23 cellular contexts compared by ENCODE assay signal in the genomic region with DNA sequence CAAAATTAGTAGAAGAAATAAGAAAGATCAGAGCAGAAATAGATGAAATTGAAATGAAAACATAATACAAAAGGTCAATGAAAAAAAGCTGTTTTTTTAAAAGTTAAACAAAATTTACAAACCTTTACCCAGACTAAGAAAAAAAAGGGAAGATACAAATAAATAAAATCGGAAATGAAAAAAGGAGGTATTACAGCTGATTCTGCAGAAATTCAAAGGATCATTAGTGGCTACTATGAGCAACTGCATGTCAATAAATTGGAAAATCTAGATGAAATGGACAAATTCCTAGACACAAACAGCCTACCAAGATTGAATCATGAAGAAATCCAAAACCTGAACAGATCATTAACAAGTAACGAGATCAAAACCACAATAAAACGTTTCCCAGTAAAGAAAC. TPM values are rescaled to one million over a fixed set of nuclear protein-coding genes. Genes with fewer than 3 reads are reported as not detected.
A peak's percentile ranks its signal among the peaks of the same experiment; 100 is the strongest.
DNase-seq lines count a peak whose midpoint lies in the region; ATAC-seq, FAIRE-seq and TF ChIP-seq lines count a peak whose summit lies in the region.
"Had no signal": no experiment of that assay in that cellular context is flagged by ENCODE, and none has a peak within 500 bp of the region (broad histone marks: within the 10 kb centered on the region; RNA-seq: fewer than 3 reads in every experiment).

No MANE protein-coding gene starts in this region.

- FAIRE-seq in HepG2 (lab: Jason Lieb, UNC) (no peak), K562 (lab: Jason Lieb, UNC) (no peak)
- FAIRE-seq: A204.1, D721Med, GM12891, GM19239 had no signal

- H3K4me3 ChIP-seq in HepG2 (replicated peaks in 1 of 3; ENCODE audit: insufficient read depth in 1 of 3, low read depth in 2 of 3, low read length in 3 of 3) (no peak overlapping the region), right lobe of liver (no peak overlapping the region), K562 (no peak overlapping the region)
- H3K4me3 ChIP-seq: BLaER1 treated with 17β-estradiol and CSF1 and Interleukin-3, amounts not matched to agents 10 nM and 100 nM had no signal

- ATAC-seq in HepG2 (no peak), right lobe of liver (no peak), K562 (no peak), HG03025 (IDR thresholded peaks at IDR 0.05; ENCODE audit: low FRiP score, unreplicated experiment) (no peak)
- ATAC-seq: CD8-positive, alpha-beta T cell had no signal

- H3K36me3 Mint-ChIP-seq in HFFc6 (ENCODE audit: low read depth) (no peaks in the 10 kb centered on the region), type B pancreatic cell (no peaks in the 10 kb centered on the region)
- H3K36me3 Mint-ChIP-seq: CD8-positive, alpha-beta T cell had no signal

- H3K27me3 Mint-ChIP-seq in HFFc6 (ENCODE audit: insufficient read depth), result peaks cover 2% of the 10 kb centered on the region; the same call in 1 of the 2 replicates
- H3K27me3 Mint-ChIP-seq in type B pancreatic cell, result no peaks in the 10 kb centered on the region
- H3K27me3 Mint-ChIP-seq: B cell; CD4-positive, alpha-beta T cell had no signal

- H2AFZ ChIP-seq in HepG2 (ENCODE audit: low read length) (no peak overlapping the region), K562 (ENCODE audit: low read depth, low read length) (no peak overlapping the region)

- no peak overlapping the region for H3K4me2 ChIP-seq in HepG2 (ENCODE audit: low read depth, low read length)
- H3K4me2 ChIP-seq in K562 (ENCODE audit: insufficient read depth, low read length), result no peak overlapping the region
- H3K4me2 ChIP-seq: BLaER1 treated with 17β-estradiol and CSF1 and Interleukin-3, amounts not matched to agents 10 nM and 100 nM had no signal

- 39% methylated on average over 3 of the region's 3 CpGs for WGBS in HepG2 (ENCODE audit: low lambda C conversion rate)
- WGBS in right lobe of liver (ENCODE audit: insufficient coverage, low coverage, low lambda C conversion rate, missing lambda C conversion rate), result 45% methylated on average over 2 of the region's 3 CpGs
- 0% methylated on average over 3 of the region's 3 CpGs for WGBS in K562 (ENCODE audit: insufficient coverage, low coverage, missing lambda C conversion rate)

- no peak overlapping the region for H3K27ac Mint-ChIP-seq in HFFc6
- H3K27ac Mint-ChIP-seq in type B pancreatic cell, result no peak overlapping the region
- H3K27ac Mint-ChIP-seq: B cell; CD4-positive, alpha-beta T cell; CD8-positive, alpha-beta T cell had no signal

- no peak for TF ChIP-seq POLR2A in HepG2 (IDR thresholded peaks at IDR 0.05; ENCODE audit: insufficient read depth in 1 of 2, low read depth in 2 of 2, low read length in 2 of 2)
- no peak for TF ChIP-seq POLR2A in right lobe of liver (IDR thresholded peaks at IDR 0.05)
- TF ChIP-seq POLR2A in K562 (conservative IDR thresholded peaks at IDR 0.05), result no peak

- POLR2A ChIA-PET in HepG2 (lab: Yijun Ruan, JAX), result no interaction called here
- POLR2A ChIA-PET in K562 (lab: Yijun Ruan, JAX), result interaction anchor here (0.6 kb wide), 1 partner anchor 424 kb away, joined by 3 read pairs; no protein-coding TSS in a partner anchor

- H3K9me3 Mint-ChIP-seq in HFFc6, result no peaks in the 10 kb centered on the region
- no peaks in the 10 kb centered on the region for H3K9me3 Mint-ChIP-seq in type B pancreatic cell
- H3K9me3 Mint-ChIP-seq: CD4-positive, alpha-beta T cell; CD8-positive, alpha-beta T cell had no signal

- H3K9me3 ChIP-seq in HepG2 (ENCODE audit: low read length) (no peaks in the 10 kb centered on the region), right lobe of liver (no peaks in the 10 kb centered on the region), K562 (replicated peaks; ENCODE audit: control insufficient read depth, insufficient read depth, low read depth, low read length) (no peaks in the 10 kb centered on the region)
- H3K9me3 ChIP-seq: Caco-2 had no signal

- TF ChIP-seq CTCF in HepG2 (CRISPR knock-in tag; IDR thresholded peaks at IDR 0.05) (no peak), right lobe of liver (IDR thresholded peaks at IDR 0.05) (no peak), HFFc6 (IDR thresholded peaks at IDR 0.05) (0 out of 2 replicates have a peak, but pooled peaks have one; percentile 8), K562 (IDR thresholded peaks at IDR 0.05 in 2 of 3, conservative IDR thresholded peaks at IDR 0.05 in 1 of 3; ENCODE audit: insufficient read depth in 2 of 3, low read depth in 1 of 3, low read length in 3 of 3) (no peak), type B pancreatic cell (conservative IDR thresholded peaks at IDR 0.05) (peak; percentile 51)

- CTCF ChIA-PET in HepG2 (lab: Yijun Ruan, JAX; ENCODE audit: low intra/inter-chr PET ratio, low total read pairs), result no interaction called here
- CTCF ChIA-PET in K562 (lab: Yijun Ruan, JAX; ENCODE audit: low intra/inter-chr PET ratio), result no interaction called here

- BruUV-seq in HepG2 (replicated peaks; lab: Mats Ljungman, UMichigan), result no TSS peak
- BruUV-seq in K562 (replicated peaks; lab: Mats Ljungman, UMichigan), result no TSS peak

- no peaks in the 10 kb centered on the region for H4K20me1 ChIP-seq in HepG2 (ENCODE audit: insufficient read depth, low read length)
- H4K20me1 ChIP-seq in K562 (replicated peaks; ENCODE audit: control insufficient read depth, insufficient read depth, low read length), result no peaks in the 10 kb centered on the region
- H4K20me1 ChIP-seq: BLaER1 treated with 17β-estradiol and CSF1 and Interleukin-3, amounts not matched to agents 10 nM and 100 nM had no signal

- intact Hi-C loops in HepG2 (cut with micrococcal nuclease; ENCODE audit: unreplicated experiment), result no loop called here
- intact Hi-C loops in right lobe of liver (cut with DNase I), result no loop called here
- intact Hi-C loops in K562 (cut with micrococcal nuclease), result no loop called here

- H3K4me1 ChIP-seq in HepG2 (ENCODE audit: insufficient read depth, low read length) (no peaks in the 10 kb centered on the region), right lobe of liver (peaks cover 0 to 4% (median 0%) of the 10 kb centered on the region in 4 donors), K562 (replicated peaks in 1 of 2; ENCODE audit: control insufficient read depth in 2 of 2, insufficient read depth in 2 of 2, low read length in 2 of 2) (no peaks in the 10 kb centered on the region)
- H3K4me1 ChIP-seq: Caco-2 had no signal

- H3K4me1 Mint-ChIP-seq in HFFc6 (ENCODE audit: low read depth) (peaks cover 29% of the 10 kb centered on the region), type B pancreatic cell (ENCODE audit: unreplicated experiment) (no peaks in the 10 kb centered on the region)

- no peak overlapping the region for H3K9ac ChIP-seq in HepG2 (ENCODE audit: insufficient read depth, low read depth, low read length)
- no peak overlapping the region for H3K9ac ChIP-seq in K562 (ENCODE audit: insufficient read depth in 1 of 2, low read depth in 2 of 2, low read length in 2 of 2)
- H3K9ac ChIP-seq: BLaER1 treated with 17β-estradiol and CSF1 and Interleukin-3, amounts not matched to agents 10 nM and 100 nM had no signal

- H3K27ac ChIP-seq in HepG2 (ENCODE audit: extremely low read length, insufficient read depth, low read length), result no peak overlapping the region
- no peak overlapping the region for H3K27ac ChIP-seq in right lobe of liver
- no peak overlapping the region for H3K27ac ChIP-seq in K562 (ENCODE audit: extremely low read depth, low read depth, low read length)
- H3K27ac ChIP-seq: BLaER1 treated with 17β-estradiol and CSF1 and Interleukin-3, amounts not matched to agents 10 nM and 100 nM; C4-2B had no signal

- TF ChIP-seq EP300 in HepG2 (IDR thresholded peaks at IDR 0.05; ENCODE audit: low read depth in 2 of 2, low read length in 2 of 2), result no peak
- no peak for TF ChIP-seq EP300 in HepG2 (CRISPR knock-in tag; IDR thresholded peaks at IDR 0.05; ENCODE audit: borderline replicate concordance)
- TF ChIP-seq EP300 in K562 (IDR thresholded peaks at IDR 0.05; ENCODE audit: low read length), result no peak

- in situ Hi-C loops in HepG2 (cut with HindIII; ENCODE audit: extremely low pct_ligation_motif_present, low pct_unique_long_range_greater_than_20kb), result no loop called here
- in situ Hi-C loops in K562 (cut with MboI), result no loop called here

- H3K27me3 ChIP-seq in HepG2 (ENCODE audit: control insufficient read depth in 1 of 2, insufficient read depth in 2 of 2, low read length in 2 of 2), result no peaks in the 10 kb centered on the region
- H3K27me3 ChIP-seq in right lobe of liver, result no peaks in the 10 kb centered on the region
- peaks cover 0 to 6% of the 10 kb centered on the region in 2 experiments; a peak in 2 of 5 replicates for H3K27me3 ChIP-seq in K562 (ENCODE audit: control insufficient read depth in 2 of 2, insufficient read depth in 2 of 2, low read length in 2 of 2)
- H3K27me3 ChIP-seq: BLaER1 treated with 17β-estradiol and CSF1 and Interleukin-3, amounts not matched to agents 10 nM and 100 nM had no signal

- H3K36me3 ChIP-seq in HepG2 (replicated peaks in 1 of 2; ENCODE audit: control insufficient read depth in 1 of 2, insufficient read depth in 2 of 2, low read length in 2 of 2), result no peaks in the 10 kb centered on the region
- H3K36me3 ChIP-seq in right lobe of liver, result no peaks in the 10 kb centered on the region
- H3K36me3 ChIP-seq in K562 (ENCODE audit: control insufficient read depth, insufficient read depth, low read length), result no peaks in the 10 kb centered on the region
- H3K36me3 ChIP-seq: BLaER1 treated with 17β-estradiol and CSF1 and Interleukin-3, amounts not matched to agents 10 nM and 100 nM had no signal

- H3K79me2 ChIP-seq in HepG2 (ENCODE audit: insufficient read depth, low read length) (no peaks in the 10 kb centered on the region), K562 (ENCODE audit: control insufficient read depth, insufficient read depth, low read length) (no peaks in the 10 kb centered on the region)

- no peaks in the 10 kb centered on the region for H3K9me1 ChIP-seq in K562 (ENCODE audit: control insufficient read depth, insufficient read depth, low read length)

- H3K4me3 Mint-ChIP-seq in HFFc6 (no peak overlapping the region), type B pancreatic cell (no peak overlapping the region)
- H3K4me3 Mint-ChIP-seq: B cell; CD4-positive, alpha-beta T cell; CD8-positive, alpha-beta T cell had no signal

- DNase-seq in HepG2 (ENCODE audit: low spot score) (no peak), right lobe of liver (no peak), HFFc6 (no peak), K562 (ENCODE audit: extremely low read depth in 1 of 4, low spot score in 3 of 4) (no peak), type B pancreatic cell (ENCODE audit: extremely low spot score, unreplicated experiment) (no peak), ureter (ENCODE audit: low spot score) (no peak), NCI-H2227 treated with DMSO at 0.1 percent for 48 hours (lab: John Stamatoyannopoulos, UW) (no peak)
- DNase-seq: 8988T; AML-193; Caco-2; Calu3; CD4-positive, alpha-beta T cell; CD8-positive, alpha-beta T cell; DMS79 treated with DMSO at 0.1 percent for 48 hours; GF-D8 had no signal

- TF ChIP-seq RAD21 in HepG2 (CRISPR knock-in tag; IDR thresholded peaks at IDR 0.05), result no peak
- no peak for TF ChIP-seq RAD21 in K562 (CRISPR knock-in tag; conservative IDR thresholded peaks at IDR 0.05 in 1 of 2, IDR thresholded peaks at IDR 0.05 in 1 of 2)

RNA-seq across cellular contexts. Expression of gene ZFP64, which starts 59.2 kb away (rescaled TPM):
- total RNA-seq in HepG2 (2016; rRNA removed; fragmentation: Illumina TruSeq; extraction: Trizol) (12.0 and 13.3 TPM in 2 replicates), right lobe of liver (10 to 100 TPM in 1 of 6 experiments, 1 to 10 TPM in 5; 6.0 to 11.6 (median 7.2) TPM), K562 (2014; rRNA removed) (7.0 and 10.3 TPM in 2 replicates), K562 (2014; rRNA removed; fragmentation: Illumina TruSeq; extraction: Trizol) (6.2 and 7.2 TPM in 2 replicates), K562 (2015; rRNA removed; fragmentation: Illumina TruSeq; extraction: Trizol) (6.3 and 7.1 TPM in 2 replicates), K562 (2021) (11.3 and 12.9 TPM in 2 replicates), type B pancreatic cell (ENCODE audit: low replicate concordance) (22.0 and 24.1 TPM in 2 replicates), ureter (21.2 TPM)
- total RNA-seq in HepG2 (2016; cell fraction: cytosol; rRNA removed; fragmentation: Illumina TruSeq; extraction: Trizol; ENCODE audit: low read depth), result 3.3 and 3.4 TPM in 2 replicates
- 12.0 TPM in 2 replicates for total RNA-seq in HepG2 (2016; cell fraction: insoluble cytoplasmic fraction; rRNA removed; fragmentation: Illumina TruSeq; extraction: Trizol)
- 11.5 and 13.0 TPM in 2 replicates for total RNA-seq in HepG2 (2016; cell fraction: membrane; rRNA removed; fragmentation: Illumina TruSeq; extraction: Trizol)
- total RNA-seq in HepG2 (2016; cell fraction: nucleus; rRNA removed; fragmentation: Illumina TruSeq; extraction: Trizol), result 9.1 and 11.2 TPM in 2 replicates
- polyA plus RNA-seq in HepG2 (2011; rRNA removed) (23.9 and 24.3 TPM in 2 replicates), K562 (2011; rRNA removed) (12.2 and 13.8 TPM in 2 replicates), K562 (2014; fragmentation: Illumina TruSeq; extraction: Trizol) (12.7 and 13.4 TPM in 2 replicates), K562 (2014; fragmentation: Nextera tagmentation; extraction: Ambion mirVana) (1 to 10 TPM; 1.4 to 1.8 TPM), K562 (2014; rRNA removed) (7.3 and 8.4 TPM in 2 replicates)
- 20.8 and 23.4 TPM in 2 replicates for polyA plus RNA-seq in HepG2 (2011; cell fraction: cytosol; rRNA removed)
- 15.8 and 16.2 TPM in 2 replicates for polyA plus RNA-seq in HepG2 (2011; cell fraction: nucleus; rRNA removed)
- polyA plus RNA-seq in HepG2 (2012), result 11.6 and 14.7 TPM in 2 replicates
- polyA plus RNA-seq in HepG2 (2016; cell fraction: cytosol; fragmentation: Illumina TruSeq; extraction: Trizol; ENCODE audit: low read depth), result 3.4 and 3.6 TPM in 2 replicates
- 15.4 and 19.6 TPM in 2 replicates for polyA plus RNA-seq in HepG2 (2016; cell fraction: insoluble cytoplasmic fraction; fragmentation: Illumina TruSeq; extraction: Trizol; ENCODE audit: low read depth)
- 9.9 and 10.7 TPM in 2 replicates for polyA plus RNA-seq in HepG2 (2016; cell fraction: membrane; fragmentation: Illumina TruSeq; extraction: Trizol; ENCODE audit: low read depth)
- 13.9 and 14.3 TPM in 2 replicates for polyA plus RNA-seq in HepG2 (2016; cell fraction: nucleus; fragmentation: Illumina TruSeq; extraction: Trizol; ENCODE audit: insufficient read depth, low read depth)
- 42.5 and 53.2 TPM in 2 replicates for polyA minus RNA-seq in HepG2 (2011; rRNA and poly(A)+ RNA removed; ENCODE audit: low replicate concordance)
- polyA minus RNA-seq in HepG2 (2011; cell fraction: cytosol; rRNA and poly(A)+ RNA removed), result 15.9 and 17.9 TPM in 2 replicates
- 18.0 and 22.0 TPM in 2 replicates for polyA minus RNA-seq in HepG2 (2011; cell fraction: nucleus; rRNA and poly(A)+ RNA removed)
- 10 to 100 TPM; 23.0 to 24.3 (median 23.8) TPM for total RNA-seq in HFFc6 (2021; fragmentation: NEBNext Ultra II Directional; extraction: Animal tissue kit (Norgen Biotek cat#: 25700))
- total RNA-seq in K562 (2011; cell fraction: chromatin; rRNA removed; ENCODE audit: low replicate concordance), result 19.7 and 20.7 TPM in 2 replicates
- 15.2 and 16.6 TPM in 2 replicates for total RNA-seq in K562 (2011; cell fraction: nucleolus; rRNA removed)
- total RNA-seq in K562 (2011; cell fraction: nucleoplasm; rRNA removed), result 15.8 and 19.6 TPM in 2 replicates
- polyA plus RNA-seq in K562 (2011; cell fraction: cytosol; rRNA removed), result 14.6 and 19.1 TPM in 2 replicates
- polyA plus RNA-seq in K562 (2011; cell fraction: nucleus; rRNA removed), result 9.7 and 10.0 TPM in 2 replicates
- 8.6 and 9.3 TPM in 2 replicates for polyA plus RNA-seq in K562 (2012)
- polyA minus RNA-seq in K562 (2011; rRNA and poly(A)+ RNA removed), result 11.8 and 16.2 TPM in 2 replicates
- polyA minus RNA-seq in K562 (2011; cell fraction: cytosol; rRNA and poly(A)+ RNA removed), result 9.7 and 11.7 TPM in 2 replicates
- 9.0 and 11.1 TPM in 2 replicates for polyA minus RNA-seq in K562 (2011; cell fraction: nucleus; rRNA and poly(A)+ RNA removed)

Comparison
In these comparisons a context has a peak if more than half of its experiments do, and no peak if none do; other contexts are left out.
1. CTCF ChIP-seq: peak in HFFc6 (single experiment) and type B pancreatic cell (single experiment); none in HepG2 (single experiment), right lobe of liver (0 of 4) and K562 (0 of 3).
2. Of the 241 proteins assayed by ChIP-seq in both HepG2 and K562: peak only in HepG2: MAFF and MAFK; only in K562: none; in both: none; in neither: 239.